In genomic region chr3:26799679-26800317, GRCh38 we compare ENCODE assay signal across 15 cellular contexts.
"Had no signal": no experiment of that assay in that cellular context is flagged by ENCODE, and none has a peak within 500 bp of the region (broad histone marks: within the 10 kb centered on the region; RNA-seq: fewer than 3 reads in every experiment).

No MANE protein-coding gene starts in this region.

- H3K9me3 ChIP-seq: ascending aorta, breast epithelium, prostate gland had no signal

- H3K4me1 ChIP-seq: ascending aorta, breast epithelium, prostate gland had no signal

- H3K36me3 ChIP-seq: ascending aorta, breast epithelium, prostate gland had no signal

- H3K4me3 ChIP-seq: ascending aorta, breast epithelium, prostate gland had no signal

- DNase-seq: activated naive CD4-positive, alpha-beta T cell treated with anti-CD3 and anti-CD28 coated beads, Interleukin-2, amount 10 ng/mL, durations not matched to agents 7 days and 5 days; activated T-cell treated with anti-CD3 and anti-CD28 coated beads for 4 hours; effector memory CD8-positive, alpha-beta T cell; foreskin melanocyte; head of caudate nucleus; mesendoderm; right cardiac atrium; small intestine; stimulated activated naive CD8-positive, alpha-beta T cell treated with anti-CD3 and anti-CD28 coated beads, Interleukin-15, Interleukin-2, amounts not matched to agents 100 U/mL and 50 U/mL, for 24 hours; trophoblast cell had no signal

- FAIRE-seq: small intestine had no signal

- ATAC-seq: effector memory CD8-positive, alpha-beta T cell; natural killer cell treated with Interleukin-12 subunit alpha and Interleukin-12 subunit beta and Interleukin-15 and Interleukin-18, amount 100 ng/mL, for 72 hours; right cardiac atrium; stimulated activated naive CD8-positive, alpha-beta T cell treated with anti-CD3 and anti-CD28 coated beads, Interleukin-15, Interleukin-2, amounts not matched to agents 100 U/mL and 50 U/mL, for 24 hours had no signal

- H3K27ac ChIP-seq: ascending aorta, breast epithelium, epithelial cell of prostate, prostate gland had no signal

- H3K27me3 ChIP-seq: ascending aorta, breast epithelium had no signal
